ENCODE assay signal across 8 cellular contexts in genomic region chr10:129888784-129889616, GRCh38.
DNase-seq lines count a peak whose midpoint lies in the region; ATAC-seq and TF ChIP-seq lines count a peak whose summit lies in the region.

No MANE protein-coding gene starts in this region.

- peak; percentile 65 for TF ChIP-seq CTCF in GM13977 (IDR thresholded peaks at IDR 0.05; ENCODE audit: extremely low read depth, insufficient read depth, missing control alignments)
- peak; percentile 28 to 60 (median 40) for TF ChIP-seq CTCF in esophagus muscularis mucosa (IDR thresholded peaks at IDR 0.05)
- TF ChIP-seq CTCF in parathyroid adenoma (IDR thresholded peaks at IDR 0.05) = peak; percentile 26

- H3K27me3 ChIP-seq in esophagus muscularis mucosa (peaks cover 0 to 14% (median 0%) of the 10 kb centered on the region in 4 donors), parathyroid adenoma (ENCODE audit: control insufficient read depth, insufficient read depth, low read length) (no peaks in the 10 kb centered on the region)

- no peak for TF ChIP-seq EP300 in esophagus muscularis mucosa (IDR thresholded peaks at IDR 0.05)

- no peak overlapping the region for H3K4me3 ChIP-seq in esophagus muscularis mucosa
- no peak overlapping the region for H3K4me3 ChIP-seq in parathyroid adenoma (ENCODE audit: low read depth, low read length)

- peaks cover 0 to 16% (median 3%) of the 10 kb centered on the region in 4 donors for H3K4me1 ChIP-seq in esophagus muscularis mucosa
- H3K4me1 ChIP-seq in parathyroid adenoma = no peaks in the 10 kb centered on the region

- H3K36me3 ChIP-seq in esophagus muscularis mucosa (no peaks in the 10 kb centered on the region), parathyroid adenoma (ENCODE audit: control insufficient read depth, insufficient read depth, low read length) (no peaks in the 10 kb centered on the region)

- WGBS in esophagus muscularis mucosa = 63% methylated on average over 11 of the region's 22 CpGs

- H3K9ac ChIP-seq in parathyroid adenoma = no peak overlapping the region

- no peaks in the 10 kb centered on the region for H3K9me3 ChIP-seq in esophagus muscularis mucosa
- no peaks in the 10 kb centered on the region for H3K9me3 ChIP-seq in parathyroid adenoma (ENCODE audit: control insufficient read depth, low read length)

- no peak overlapping the region for H3K27ac ChIP-seq in esophagus muscularis mucosa (replicated peaks in 1 of 4)
- no peak overlapping the region for H3K27ac ChIP-seq in parathyroid adenoma

- H3K79me2 ChIP-seq in parathyroid adenoma = no peaks in the 10 kb centered on the region

- no peak overlapping the region for H3K4me2 ChIP-seq in parathyroid adenoma (ENCODE audit: low read length)

- H2AFZ ChIP-seq in parathyroid adenoma = no peak overlapping the region

- peak; percentile 87 for ATAC-seq in HG03342 (IDR thresholded peaks at IDR 0.05; ENCODE audit: unreplicated experiment)

- no peak for TF ChIP-seq POLR2A in esophagus muscularis mucosa (IDR thresholded peaks at IDR 0.05; ENCODE audit: low read depth)

- in situ Hi-C loops in GM13977 (cut with MboI; ENCODE audit: low pct_unique_long_range_greater_than_20kb, low sequenced_read_pairs, unreplicated experiment) = no loop called here

- DNase-seq in GM13977 (ENCODE audit: low spot score) (peak; percentile 73), esophagus muscularis mucosa (ENCODE audit: extremely low spot score) (no peak), A172 (ENCODE audit: low spot score) (no peak), NCI-H1105 treated with DMSO at 0.1 percent for 48 hours (lab: John Stamatoyannopoulos, UW) (no peak), midbrain (lab: John Stamatoyannopoulos, UW) (no peak)
- peak; percentile 48 for DNase-seq in activated CD4-positive, CD25-positive, alpha-beta regulatory T cell treated with anti-CD3 and anti-CD28 coated beads, Interleukin-2, amount 50 U/mL, for 72 hours

- intact Hi-C loops in esophagus muscularis mucosa (cut with DNase I) = loop anchor here (5.0 kb wide), 1 partner anchor 78 kb away; no protein-coding TSS in a partner anchor

Comparison
In these comparisons a context has a peak if more than half of its experiments do, and no peak if none do; other contexts are left out.
1. DNase-seq: peak in GM13977 (single experiment) and activated CD4-positive, CD25-positive, alpha-beta regulatory T cell treated with anti-CD3 and anti-CD28 coated beads, Interleukin-2, amount 50 U/mL, for 72 hours (single experiment); none in esophagus muscularis mucosa (single experiment), A172 (single experiment), NCI-H1105 treated with DMSO at 0.1 percent for 48 hours (single experiment) and midbrain (single experiment).
2. Peak in every context shown above with its lines, with median percentiles within 50 percentile points of each other: CTCF ChIP-seq.